9 cellular contexts compared by ENCODE assay signal in genomic region chr6:149210376-149210775, GRCh38.
DNase-seq lines count a peak whose midpoint lies in the region; ATAC-seq and TF ChIP-seq lines count a peak whose summit lies in the region.
"Had no signal": no experiment of that assay in that cellular context is flagged by ENCODE, and none has a peak within 500 bp of the region (broad histone marks: within the 10 kb centered on the region; RNA-seq: fewer than 3 reads in every experiment).

No MANE protein-coding gene starts in this region.

- ATAC-seq in naive B cell (ENCODE audit: low read depth in 2 of 2): no peak

- peaks cover 8% of the 10 kb centered on the region for H3K4me1 ChIP-seq in adipocyte (ENCODE audit: control insufficient read depth, insufficient read depth, low read length)

- H3K27ac Mint-ChIP-seq in naive B cell: peak overlapping the region; percentile 31 to 88 (median 62)

- H3K9me3 ChIP-seq in adipocyte (ENCODE audit: control insufficient read depth, low read length): no peaks in the 10 kb centered on the region

- H3K4me3 ChIP-seq in HL-60 (replicated peaks; ENCODE audit: insufficient read depth, low read length): no peak overlapping the region
- no peak overlapping the region for H3K4me3 ChIP-seq in adipocyte (ENCODE audit: low read length)

- H3K27me3 ChIP-seq in HL-60 (ENCODE audit: insufficient read depth, poor library complexity, severe bottlenecking) (no peaks in the 10 kb centered on the region), adipocyte (replicated peaks; ENCODE audit: control insufficient read depth, insufficient read depth, low read length) (no peaks in the 10 kb centered on the region)

- H3K4me1 Mint-ChIP-seq in naive B cell: peaks cover 12 to 15% (median 12%) of the 10 kb centered on the region in 3 donors

- peak overlapping the region in 4 of 8 donors; percentile 5 to 52 (median 21) for H3K4me3 Mint-ChIP-seq in naive B cell

- no peaks in the 10 kb centered on the region for H3K27me3 Mint-ChIP-seq in naive B cell

- no peaks in the 10 kb centered on the region for H3K9me3 Mint-ChIP-seq in naive B cell

- H3K36me3 ChIP-seq in adipocyte (ENCODE audit: control insufficient read depth, insufficient read depth, low read length, severe bottlenecking): no peaks in the 10 kb centered on the region

- no peak overlapping the region for H3K9ac ChIP-seq in adipocyte (ENCODE audit: low read length)

- TF ChIP-seq CTCF in HL-60 (IDR thresholded peaks at IDR 0.05; ENCODE audit: insufficient read depth, low read length): no peak

- DNase-seq in EL (peak; percentile 51), HL-60 (ENCODE audit: low read depth in 1 of 2, low spot score in 1 of 2) (peak in 1 of 2 experiments; percentile 16), adipocyte (ENCODE audit: low read depth) (peak; percentile 53), naive B cell (no peak), COR-L47 (lab: John Stamatoyannopoulos, UW) (no peak), SW 1271 (lab: John Stamatoyannopoulos, UW) (no peak), iPS-NIHi11 (ENCODE audit: low spot score) (no peak), NCI-H748 treated with DMSO at 0.1 percent for 48 hours (lab: John Stamatoyannopoulos, UW) (no peak)
- DNase-seq: nucleus accumbens had no signal

- H3K36me3 Mint-ChIP-seq in naive B cell: no peaks in the 10 kb centered on the region

- peak overlapping the region; percentile 60 for H3K27ac ChIP-seq in HL-60 (replicated peaks)

Comparison
In these comparisons a context has a peak if more than half of its experiments do, and no peak if none do; other contexts are left out.
1. DNase-seq: peak in EL (single experiment) and adipocyte (single experiment); none in naive B cell (single experiment), COR-L47 (single experiment), SW 1271 (0 of 2), iPS-NIHi11 (single experiment) and NCI-H748 treated with DMSO at 0.1 percent for 48 hours (single experiment).